ENCODE assay signal across 8 cellular contexts in the genomic region with DNA sequence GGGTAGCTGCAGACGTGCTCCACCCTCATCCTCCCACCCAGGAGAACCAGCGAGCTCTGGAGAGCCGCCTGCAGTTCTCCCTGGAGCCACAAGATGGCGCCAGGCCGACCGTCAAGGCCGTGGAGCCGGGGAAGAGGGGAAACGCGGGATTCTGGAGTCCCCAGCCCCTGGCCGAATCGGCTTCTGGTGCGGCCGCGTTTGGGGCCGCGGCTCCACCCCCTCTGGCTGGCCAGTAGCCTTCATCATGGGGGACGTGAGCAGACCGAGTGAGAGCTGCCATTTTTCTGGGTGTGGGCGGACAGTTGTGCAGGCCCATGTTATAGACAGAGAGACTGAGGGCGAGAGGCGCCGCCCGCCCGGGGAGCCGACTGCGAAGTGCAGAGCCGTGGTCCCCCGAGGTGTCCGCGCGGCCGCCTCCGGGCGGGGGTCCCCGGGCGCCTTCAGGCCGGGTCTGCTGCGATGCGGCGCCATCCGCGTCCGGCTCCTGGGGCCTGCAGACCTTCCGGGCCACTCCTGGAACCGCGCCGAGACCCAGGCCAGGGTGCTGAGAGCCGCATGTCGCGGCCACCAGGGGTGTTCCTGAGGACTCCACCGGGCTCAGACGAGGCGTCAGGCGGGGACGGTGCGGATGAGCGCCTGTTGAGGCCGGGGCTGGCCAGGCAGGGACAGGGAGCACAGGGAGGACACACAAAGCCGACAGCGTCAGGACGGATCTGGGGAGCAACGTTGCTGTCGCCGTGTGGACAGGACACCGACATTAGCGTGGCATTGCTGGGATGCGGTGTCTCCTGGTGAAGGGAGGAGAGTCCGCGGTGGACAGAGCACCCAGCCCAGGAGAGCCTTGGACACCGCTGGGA.
DNase-seq lines count a peak whose midpoint lies in the region; ATAC-seq and TF ChIP-seq lines count a peak whose summit lies in the region.

No MANE protein-coding gene starts in this region.

- H3K27me3 ChIP-seq in H7 (ENCODE audit: control insufficient read depth, insufficient read depth, low read length): no peaks in the 10 kb centered on the region
- no peaks in the 10 kb centered on the region for H3K27me3 ChIP-seq in right lobe of liver

- no peak overlapping the region for H3K27ac ChIP-seq in right lobe of liver

- DNase-seq in Daoy (ENCODE audit: low read depth): peak; percentile 68
- peak; percentile 95 for DNase-seq in H7
- peak; percentile 40 for DNase-seq in NCI-H1092 treated with DMSO at 0.1 percent for 48 hours (lab: John Stamatoyannopoulos, UW)
- DNase-seq in activated CD4-positive, alpha-beta T cell treated with anti-CD3 and anti-CD28 coated beads for 24 hours (ENCODE audit: low read depth in 2 of 2): peak; percentile 33 to 51
- DNase-seq in dermis blood vessel endothelial cell: peak; percentile 79
- DNase-seq in right lobe of liver: peak; percentile 73 to 82 (median 81)
- DNase-seq in stimulated activated CD4-positive, alpha-beta T cell treated with anti-CD3 and anti-CD28 coated beads, Interleukin-4, amount 100 ng/mL, for 4 hours: peak; percentile 31 to 53
- DNase-seq in NCI-H446 treated with DMSO at 0.1 percent for 48 hours (lab: John Stamatoyannopoulos, UW): no peak

- H3K36me3 ChIP-seq in H7 (replicated peaks; ENCODE audit: control insufficient read depth, insufficient read depth, low read length) (no peaks in the 10 kb centered on the region), right lobe of liver (no peaks in the 10 kb centered on the region)

- peaks cover 0 to 13% (median 0%) of the 10 kb centered on the region in 4 donors for H3K4me1 ChIP-seq in right lobe of liver

- peak; percentile 80 to 91 (median 89) for ATAC-seq in right lobe of liver

- H3K4me3 ChIP-seq in H7 (ENCODE audit: insufficient read depth, low read depth, low read length) (0 out of 2 replicates have a peak overlapping the region, but pooled peaks have one; percentile 3), right lobe of liver (peak overlapping the region; percentile 29 to 51 (median 40))

- peak; percentile 89 to 99 (median 98) for TF ChIP-seq CTCF in right lobe of liver (IDR thresholded peaks at IDR 0.05)

- TF ChIP-seq POLR2A in right lobe of liver (IDR thresholded peaks at IDR 0.05): no peak

- WGBS in right lobe of liver (ENCODE audit: insufficient coverage, low coverage, low lambda C conversion rate, missing lambda C conversion rate): 0% methylated on average over 12 of the region's 71 CpGs

- intact Hi-C loops in right lobe of liver (cut with DNase I): no loop called here

- no peaks in the 10 kb centered on the region for H3K9me3 ChIP-seq in right lobe of liver
